In the genomic region with DNA sequence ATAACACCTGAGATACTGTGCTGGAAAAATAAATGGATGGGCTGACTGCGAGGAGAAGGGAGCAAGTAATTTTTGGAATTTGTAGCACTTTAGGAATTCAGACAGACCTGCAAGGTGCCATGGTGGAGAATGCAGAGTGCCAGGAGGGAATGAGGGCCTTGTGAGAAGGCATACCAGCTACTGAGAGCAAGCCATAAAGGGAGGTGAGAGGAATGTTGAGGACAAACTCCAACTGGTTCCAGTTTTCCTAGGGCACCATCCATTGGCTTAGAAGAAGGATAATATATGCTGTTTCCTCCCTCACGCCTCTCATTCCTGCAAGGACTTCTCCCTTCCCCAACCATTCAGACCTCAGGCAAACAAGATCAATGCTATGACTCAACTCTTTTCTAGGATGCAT, we compare ENCODE assay signal across 1 cellular context.
TF ChIP-seq lines count a peak whose summit lies in the region.

No MANE protein-coding gene starts in this region.

TF ChIP-seq in HEK293, 187 proteins besides CTCF, POLR2A, EP300 and RAD21 (continued from another document):
- TF ChIP-seq, protein P1, sequence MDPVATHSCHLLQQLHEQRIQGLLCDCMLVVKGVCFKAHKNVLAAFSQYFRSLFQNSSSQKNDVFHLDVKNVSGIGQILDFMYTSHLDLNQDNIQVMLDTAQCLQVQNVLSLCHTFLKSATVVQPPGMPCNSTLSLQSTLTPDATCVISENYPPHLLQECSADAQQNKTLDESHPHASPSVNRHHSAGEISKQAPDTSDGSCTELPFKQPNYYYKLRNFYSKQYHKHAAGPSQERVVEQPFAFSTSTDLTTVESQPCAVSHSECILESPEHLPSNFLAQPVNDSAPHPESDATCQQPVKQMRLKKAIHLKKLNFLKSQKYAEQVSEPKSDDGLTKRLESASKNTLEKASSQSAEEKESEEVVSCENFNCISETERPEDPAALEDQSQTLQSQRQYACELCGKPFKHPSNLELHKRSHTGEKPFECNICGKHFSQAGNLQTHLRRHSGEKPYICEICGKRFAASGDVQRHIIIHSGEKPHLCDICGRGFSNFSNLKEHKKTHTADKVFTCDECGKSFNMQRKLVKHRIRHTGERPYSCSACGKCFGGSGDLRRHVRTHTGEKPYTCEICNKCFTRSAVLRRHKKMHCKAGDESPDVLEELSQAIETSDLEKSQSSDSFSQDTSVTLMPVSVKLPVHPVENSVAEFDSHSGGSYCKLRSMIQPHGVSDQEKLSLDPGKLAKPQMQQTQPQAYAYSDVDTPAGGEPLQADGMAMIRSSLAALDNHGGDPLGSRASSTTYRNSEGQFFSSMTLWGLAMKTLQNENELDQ (tag by site-specific recombination; IDR thresholded peaks at IDR 0.05; ENCODE audit: low read depth) = no peak
